9 cellular contexts compared by ENCODE assay signal in genomic region chr12:111775205-111776193, GRCh38. TPM values are rescaled to one million over a fixed set of nuclear protein-coding genes. Genes with fewer than 3 reads are reported as not detected.
DNase-seq lines count a peak whose midpoint lies in the region; ATAC-seq and TF ChIP-seq lines count a peak whose summit lies in the region.
"Had no signal": no experiment of that assay in that cellular context is flagged by ENCODE, and none has a peak within 500 bp of the region (broad histone marks: within the 10 kb centered on the region; RNA-seq: fewer than 3 reads in every experiment).

No MANE protein-coding gene starts in this region.

- H3K36me3 ChIP-seq in upper lobe of right lung, result no peaks in the 10 kb centered on the region

- H3K9me3 Mint-ChIP-seq in mesothelial cell of epicardium, result no peaks in the 10 kb centered on the region
- H3K9me3 Mint-ChIP-seq: T-cell had no signal

- DNase-seq in GM13976 (ENCODE audit: low spot score), result peak; percentile 84
- DNase-seq in OCI-M2 (lab: John Stamatoyannopoulos, UW; ENCODE audit: unreplicated experiment), result peak; percentile 60
- peak; percentile 82 to 98 for DNase-seq in dermis microvascular lymphatic vessel endothelial cell (ENCODE audit: low read depth in 2 of 2)
- DNase-seq in mesothelial cell of epicardium (ENCODE audit: low spot score in 2 of 2, unreplicated experiment in 2 of 2), result peak in 1 of 2 experiments; percentile 51
- DNase-seq in upper lobe of right lung, result peak; percentile 92
- DNase-seq in T-helper 9 cell, result no peak

- peak overlapping the region; percentile 98 for H3K27ac Mint-ChIP-seq in mesothelial cell of epicardium

- intact Hi-C loops in upper lobe of right lung (cut with DNase I), result no loop called here

- peaks cover 89% of the 10 kb centered on the region for H3K4me1 ChIP-seq in upper lobe of right lung

- peaks cover 30% of the 10 kb centered on the region for H3K4me1 Mint-ChIP-seq in mesothelial cell of epicardium

- no peaks in the 10 kb centered on the region for H3K27me3 Mint-ChIP-seq in mesothelial cell of epicardium (ENCODE audit: low read depth)

- H3K9me3 ChIP-seq in upper lobe of right lung, result no peaks in the 10 kb centered on the region

- peak overlapping the region; percentile 52 for H3K4me3 Mint-ChIP-seq in mesothelial cell of epicardium
- H3K4me3 Mint-ChIP-seq: T-cell had no signal

- H3K27ac ChIP-seq in upper lobe of right lung, result peak overlapping the region; percentile 97

- in situ Hi-C loops in GM13976 (cut with MboI; ENCODE audit: low sequenced_read_pairs, unreplicated experiment), result no loop called here

- H3K36me3 Mint-ChIP-seq in mesothelial cell of epicardium, result peaks cover 5% of the 10 kb centered on the region
- H3K36me3 Mint-ChIP-seq: T-cell had no signal

- ATAC-seq in HG02938 (IDR thresholded peaks at IDR 0.05; ENCODE audit: unreplicated experiment) (peak; percentile 53), upper lobe of right lung (peak; percentile 78), GM21381 (IDR thresholded peaks at IDR 0.05; ENCODE audit: unreplicated experiment) (no peak)
- ATAC-seq: T-cell had no signal

- peak overlapping the region; percentile 20 for H3K4me3 ChIP-seq in upper lobe of right lung

- TF ChIP-seq CTCF in GM13976 (IDR thresholded peaks at IDR 0.05; ENCODE audit: borderline replicate concordance, control extremely low read depth, extremely low read depth, insufficient read depth, missing control alignments) (no peak), mesothelial cell of epicardium (IDR thresholded peaks at IDR 0.05; ENCODE audit: unreplicated experiment) (no peak), upper lobe of right lung (IDR thresholded peaks at IDR 0.05) (no peak)

- no peaks in the 10 kb centered on the region for H3K27me3 ChIP-seq in upper lobe of right lung

RNA-seq across cellular contexts. Expression of gene ALDH2, which starts 8.8 kb away (rescaled TPM):
- total RNA-seq in dermis microvascular lymphatic vessel endothelial cell, result 40.6 and 62.2 TPM in 2 replicates
- 41.6 to 45.8 TPM (median 41.7 TPM) in 3 replicates for total RNA-seq in mesothelial cell of epicardium
- 329 TPM for total RNA-seq in upper lobe of right lung
